Comparison of ENCODE assay signal across 1 cellular context in the genomic region with DNA sequence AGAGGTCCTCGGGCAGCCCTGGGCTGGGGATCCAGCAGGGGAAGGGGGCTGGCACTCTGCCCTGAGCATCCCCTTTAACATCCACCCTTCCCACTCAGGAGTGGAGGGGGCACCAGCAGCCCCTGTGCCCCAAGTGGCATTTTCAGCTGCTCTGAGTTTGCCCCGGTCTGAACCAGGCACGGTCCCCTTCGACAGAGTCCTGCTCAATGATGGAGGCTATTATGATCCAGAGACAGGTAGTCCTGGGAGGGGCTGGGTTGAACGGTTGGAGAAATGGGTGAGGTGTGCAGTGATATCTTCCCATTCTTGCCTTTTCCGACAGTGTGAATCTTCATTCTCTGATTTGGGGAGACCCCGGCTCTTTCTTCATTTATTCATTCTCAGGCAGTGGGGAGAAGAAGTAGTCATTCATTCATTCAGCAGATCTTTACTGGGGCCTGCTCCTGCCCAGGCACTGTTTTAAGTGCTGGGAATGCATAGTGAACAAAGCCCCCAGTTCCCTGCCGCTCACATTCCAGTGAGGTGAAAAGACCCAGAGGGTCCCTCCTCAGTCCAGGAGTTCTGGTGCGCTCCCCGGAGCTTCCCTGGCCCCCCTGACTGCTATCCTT.
TF ChIP-seq lines count a peak whose summit lies in the region.

No MANE protein-coding gene starts in this region.

TF ChIP-seq in IMR-90, 13 proteins besides CTCF, POLR2A, EP300 and RAD21:
- TF ChIP-seq CEBPB (IDR thresholded peaks at IDR 0.05; ENCODE audit: low read depth, low read length) (no peak), MXI1 (IDR thresholded peaks at IDR 0.05; ENCODE audit: borderline replicate concordance, low read depth, low read length) (no peak), RCOR1 (IDR thresholded peaks at IDR 0.05; ENCODE audit: insufficient replicate concordance, low read length) (no peak), CHD1 (IDR thresholded peaks at IDR 0.05; ENCODE audit: low read depth, low read length) (no peak), SMC3 (IDR thresholded peaks at IDR 0.05; ENCODE audit: low read depth, low read length) (no peak), USF2 (IDR thresholded peaks at IDR 0.05; ENCODE audit: low read depth, low read length) (no peak), NFE2L2 (IDR thresholded peaks at IDR 0.05; ENCODE audit: low read depth, low read length) (no peak), MAFK (IDR thresholded peaks at IDR 0.05; ENCODE audit: low read depth, low read length) (no peak), RFX5 (IDR thresholded peaks at IDR 0.05; ENCODE audit: low read depth, low read length) (no peak)
- TF ChIP-seq, protein P1, sequence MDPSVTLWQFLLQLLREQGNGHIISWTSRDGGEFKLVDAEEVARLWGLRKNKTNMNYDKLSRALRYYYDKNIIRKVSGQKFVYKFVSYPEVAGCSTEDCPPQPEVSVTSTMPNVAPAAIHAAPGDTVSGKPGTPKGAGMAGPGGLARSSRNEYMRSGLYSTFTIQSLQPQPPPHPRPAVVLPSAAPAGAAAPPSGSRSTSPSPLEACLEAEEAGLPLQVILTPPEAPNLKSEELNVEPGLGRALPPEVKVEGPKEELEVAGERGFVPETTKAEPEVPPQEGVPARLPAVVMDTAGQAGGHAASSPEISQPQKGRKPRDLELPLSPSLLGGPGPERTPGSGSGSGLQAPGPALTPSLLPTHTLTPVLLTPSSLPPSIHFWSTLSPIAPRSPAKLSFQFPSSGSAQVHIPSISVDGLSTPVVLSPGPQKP (IDR thresholded peaks at IDR 0.05; ENCODE audit: borderline replicate concordance, low read depth, low read length), result no peak
TF ChIP-seq in IMR-90: peak in this region for 0.
